In genomic region chr16:6335072-6335471, GRCh38 we compare ENCODE assay signal across 8 cellular contexts.
DNase-seq lines count a peak whose midpoint lies in the region; TF ChIP-seq lines count a peak whose summit lies in the region.

No MANE protein-coding gene starts in this region.

- in situ Hi-C loops in GM13976 (cut with MboI; ENCODE audit: low sequenced_read_pairs, unreplicated experiment) = no loop called here

- DNase-seq in BE2C = peak; percentile 59
- peak; percentile 3 for DNase-seq in GM13976 (ENCODE audit: low spot score)
- peak; percentile 40 for DNase-seq in SK-N-DZ (ENCODE audit: low spot score)
- DNase-seq in islet precursor cell = peak; percentile 72
- DNase-seq in middle frontal gyrus (ENCODE audit: extremely low spot score, low spot score) = no peak
- no peak for DNase-seq in 8988T
- DNase-seq in activated CD8-positive, alpha-beta memory T cell treated with anti-CD3 and anti-CD28 coated beads, Interleukin-2, amount 50 U/mL, for 4 hours = no peak
- DNase-seq in NCI-H2081 treated with DMSO at 0.1 percent for 48 hours (lab: John Stamatoyannopoulos, UW) = no peak

- H3K4me3 ChIP-seq in BE2C (ENCODE audit: low read depth, low read length) = no peak overlapping the region

- no peaks in the 10 kb centered on the region for H3K36me3 ChIP-seq in BE2C

- no peaks in the 10 kb centered on the region for H3K9me3 ChIP-seq in BE2C

- H3K27me3 ChIP-seq in BE2C = no peaks in the 10 kb centered on the region; the same call in 1 of the 2 replicates

- TF ChIP-seq CTCF in BE2C (IDR thresholded peaks at IDR 0.05; ENCODE audit: low read depth, low read length) (peak; percentile 76), GM13976 (IDR thresholded peaks at IDR 0.05; ENCODE audit: borderline replicate concordance, control extremely low read depth, extremely low read depth, insufficient read depth, missing control alignments) (no peak)

- no peaks in the 10 kb centered on the region for H3K4me1 ChIP-seq in BE2C

Comparison
In these comparisons a context has a peak if more than half of its experiments do, and no peak if none do; other contexts are left out.
1. DNase-seq: peak in BE2C (single experiment), GM13976 (single experiment), SK-N-DZ (single experiment) and islet precursor cell (single experiment); none in middle frontal gyrus (single experiment), 8988T (single experiment), activated CD8-positive, alpha-beta memory T cell treated with anti-CD3 and anti-CD28 coated beads, Interleukin-2, amount 50 U/mL, for 4 hours (single experiment) and NCI-H2081 treated with DMSO at 0.1 percent for 48 hours (single experiment).